ENCODE assay signal across 14 cellular contexts in genomic region chr20:5008743-5009142, GRCh38. TPM values are rescaled to one million over a fixed set of nuclear protein-coding genes. Genes with fewer than 3 reads are reported as not detected.
A peak's percentile ranks its signal among the peaks of the same experiment; 100 is the strongest.
DNase-seq lines count a peak whose midpoint lies in the region; ATAC-seq, FAIRE-seq and TF ChIP-seq lines count a peak whose summit lies in the region.
"Had no signal": no experiment of that assay in that cellular context is flagged by ENCODE, and none has a peak within 500 bp of the region (broad histone marks: within the 10 kb centered on the region; RNA-seq: fewer than 3 reads in every experiment).

No MANE protein-coding gene starts in this region.

- FAIRE-seq in K562 (lab: Jason Lieb, UNC), result no peak

- POLR2A ChIA-PET in CD4-positive, alpha-beta memory T cell (lab: Charles Lee; ENCODE audit: partially characterized antibody), result no interaction called here
- POLR2A ChIA-PET in K562 (lab: Yijun Ruan, JAX), result no interaction called here
- POLR2A ChIA-PET in naive thymus-derived CD4-positive, alpha-beta T cell (lab: Charles Lee), result interaction anchor here (0.8 kb wide), 1 partner anchor 21 kb away, joined by 3 read pairs; no protein-coding TSS in a partner anchor

- H3K9me1 ChIP-seq in K562 (ENCODE audit: control insufficient read depth, insufficient read depth, low read length), result no peaks in the 10 kb centered on the region

- TF ChIP-seq RAD21 in K562 (CRISPR knock-in tag; conservative IDR thresholded peaks at IDR 0.05 in 1 of 2, IDR thresholded peaks at IDR 0.05 in 1 of 2), result no peak

- ATAC-seq in K562 (no peak), HG02885 (IDR thresholded peaks at IDR 0.05; ENCODE audit: poor library complexity, unreplicated experiment) (no peak), HG03378 (IDR thresholded peaks at IDR 0.05; ENCODE audit: unreplicated experiment) (no peak)
- peak; percentile 29 for ATAC-seq in naive thymus-derived CD4-positive, alpha-beta T cell

- BruUV-seq in K562 (replicated peaks; lab: Mats Ljungman, UMichigan), result no TSS peak

- H4K20me1 ChIP-seq in K562 (replicated peaks; ENCODE audit: control insufficient read depth, insufficient read depth, low read length), result no peaks in the 10 kb centered on the region

- no peak overlapping the region for H2AFZ ChIP-seq in K562 (ENCODE audit: low read depth, low read length)

- in situ Hi-C loops in KBM-7 (cut with MboI; ENCODE audit: low pct_unique_long_range_greater_than_20kb, low sequenced_read_pairs) (no loop called here), K562 (cut with MboI) (no loop called here)

- H3K4me3 Mint-ChIP-seq in CD4-positive, alpha-beta memory T cell, result peak overlapping the region in 2 of 8 donors; percentile 1 to 31
- H3K4me3 Mint-ChIP-seq in naive thymus-derived CD4-positive, alpha-beta T cell, result peak overlapping the region in 3 of 10 donors; percentile 20 to 53 (median 49)
- H3K4me3 Mint-ChIP-seq: immature natural killer cell had no signal

- H3K36me3 ChIP-seq in CD4-positive, alpha-beta memory T cell (ENCODE audit: insufficient read depth, low read length), result no peaks in the 10 kb centered on the region
- no peaks in the 10 kb centered on the region for H3K36me3 ChIP-seq in K562 (ENCODE audit: control insufficient read depth, insufficient read depth, low read length)
- H3K36me3 ChIP-seq in naive thymus-derived CD4-positive, alpha-beta T cell (ENCODE audit: control insufficient read depth in 2 of 3, insufficient read depth in 3 of 3, low read length in 3 of 3), result no peaks in the 10 kb centered on the region
- H3K36me3 ChIP-seq: cardiac muscle cell had no signal

- TF ChIP-seq POLR2A in K562 (conservative IDR thresholded peaks at IDR 0.05), result no peak

- no peaks in the 10 kb centered on the region for H3K79me2 ChIP-seq in K562 (ENCODE audit: control insufficient read depth, insufficient read depth, low read length)

- no peak for TF ChIP-seq EP300 in K562 (IDR thresholded peaks at IDR 0.05; ENCODE audit: low read length)

- WGBS in K562 (ENCODE audit: insufficient coverage, low coverage, missing lambda C conversion rate), result 3% methylated on average over 5 of the region's 5 CpGs

- H3K4me1 Mint-ChIP-seq in CD4-positive, alpha-beta memory T cell, result peaks cover 10 to 17% (median 11%) of the 10 kb centered on the region in 4 donors
- peaks cover 11 to 21% (median 15%) of the 10 kb centered on the region in 7 donors for H3K4me1 Mint-ChIP-seq in naive thymus-derived CD4-positive, alpha-beta T cell

- H3K27me3 Mint-ChIP-seq in CD4-positive, alpha-beta memory T cell, result no peaks in the 10 kb centered on the region
- H3K27me3 Mint-ChIP-seq in naive thymus-derived CD4-positive, alpha-beta T cell, result peaks cover 0 to 16% (median 0%) of the 10 kb centered on the region in 5 donors

- no peak overlapping the region for H3K4me3 ChIP-seq in CD4-positive, alpha-beta memory T cell (ENCODE audit: low read length in 2 of 2)
- H3K4me3 ChIP-seq in K562, result no peak overlapping the region
- no peak overlapping the region for H3K4me3 ChIP-seq in naive thymus-derived CD4-positive, alpha-beta T cell (ENCODE audit: low read length)
- H3K4me3 ChIP-seq: cardiac muscle cell had no signal

- H3K27ac ChIP-seq in CD4-positive, alpha-beta memory T cell (ENCODE audit: low read depth, low read length), result no peak overlapping the region
- no peak overlapping the region for H3K27ac ChIP-seq in K562 (ENCODE audit: extremely low read depth, low read depth, low read length)
- no peak overlapping the region for H3K27ac ChIP-seq in naive thymus-derived CD4-positive, alpha-beta T cell (ENCODE audit: low read depth, low read length)
- H3K27ac ChIP-seq: cardiac muscle cell had no signal

- no peak for TF ChIP-seq CTCF in K562 (IDR thresholded peaks at IDR 0.05 in 2 of 3, conservative IDR thresholded peaks at IDR 0.05 in 1 of 3; ENCODE audit: insufficient read depth in 2 of 3, low read depth in 1 of 3, low read length in 3 of 3)

- no peak overlapping the region for H3K4me2 ChIP-seq in K562 (ENCODE audit: insufficient read depth, low read length)

- CTCF ChIA-PET in CD4-positive, alpha-beta memory T cell (lab: Charles Lee; ENCODE audit: partially characterized antibody), result no interaction called here
- CTCF ChIA-PET in K562 (lab: Yijun Ruan, JAX; ENCODE audit: low intra/inter-chr PET ratio), result no interaction called here
- CTCF ChIA-PET in naive thymus-derived CD4-positive, alpha-beta T cell (lab: Charles Lee), result interaction anchor here (0.7 kb wide), 1 partner anchor 521 kb away, joined by 3 read pairs; no protein-coding TSS in a partner anchor

- intact Hi-C loops in CD4-positive, alpha-beta memory T cell (cut with micrococcal nuclease), result no loop called here
- intact Hi-C loops in K562 (cut with micrococcal nuclease), result no loop called here
- intact Hi-C loops in naive thymus-derived CD4-positive, alpha-beta T cell (cut with micrococcal nuclease), result no loop called here

- no peaks in the 10 kb centered on the region for H3K9me3 Mint-ChIP-seq in CD4-positive, alpha-beta memory T cell
- H3K9me3 Mint-ChIP-seq in naive thymus-derived CD4-positive, alpha-beta T cell, result no peaks in the 10 kb centered on the region
- H3K9me3 Mint-ChIP-seq: immature natural killer cell had no signal

- peaks cover 7% of the 10 kb centered on the region for H3K4me1 ChIP-seq in CD4-positive, alpha-beta memory T cell (ENCODE audit: insufficient read depth, low read length)
- peaks cover 0 to 3% of the 10 kb centered on the region in 2 experiments; a peak in 2 of 5 replicates for H3K4me1 ChIP-seq in K562 (replicated peaks in 1 of 2; ENCODE audit: control insufficient read depth in 2 of 2, insufficient read depth in 2 of 2, low read length in 2 of 2)
- H3K4me1 ChIP-seq in naive thymus-derived CD4-positive, alpha-beta T cell (ENCODE audit: control insufficient read depth in 2 of 2, insufficient read depth in 2 of 2, low read length in 2 of 2), result peaks cover 4 to 8% of the 10 kb centered on the region in 2 donors

- H3K27ac Mint-ChIP-seq in CD4-positive, alpha-beta memory T cell, result peak overlapping the region in 4 of 7 donors; percentile 7 to 67 (median 16)
- H3K27ac Mint-ChIP-seq in naive thymus-derived CD4-positive, alpha-beta T cell, result peak overlapping the region in 8 of 9 donors; percentile 3 to 71 (median 18)

- H3K9me3 ChIP-seq in CD4-positive, alpha-beta memory T cell (ENCODE audit: control insufficient read depth in 1 of 2, low read length in 2 of 2), result no peaks in the 10 kb centered on the region
- no peaks in the 10 kb centered on the region for H3K9me3 ChIP-seq in K562 (replicated peaks; ENCODE audit: control insufficient read depth, insufficient read depth, low read depth, low read length)
- no peaks in the 10 kb centered on the region for H3K9me3 ChIP-seq in naive thymus-derived CD4-positive, alpha-beta T cell (ENCODE audit: control insufficient read depth in 2 of 3, low read length in 3 of 3)

- no peaks in the 10 kb centered on the region for H3K36me3 Mint-ChIP-seq in CD4-positive, alpha-beta memory T cell
- H3K36me3 Mint-ChIP-seq in naive thymus-derived CD4-positive, alpha-beta T cell, result no peaks in the 10 kb centered on the region
- H3K36me3 Mint-ChIP-seq: immature natural killer cell had no signal

- DNase-seq in CD4-positive, alpha-beta memory T cell, result no peak
- DNase-seq in KBM-7, result peak; percentile 66
- DNase-seq in K562 (ENCODE audit: extremely low read depth in 1 of 4, low spot score in 3 of 4), result no peak
- DNase-seq in naive thymus-derived CD4-positive, alpha-beta T cell, result no peak
- no peak for DNase-seq in cortex of kidney (lab: John Stamatoyannopoulos, UW)
- no peak for DNase-seq in NCI-H510A treated with DMSO at 0.1 percent for 48 hours (lab: John Stamatoyannopoulos, UW)
- DNase-seq: activated CD4-positive, alpha-beta T cell treated with anti-CD3 and anti-CD28 coated beads for 1 hour; immature natural killer cell; KG1; NCI-H2227 treated with DMSO at 0.1 percent for 48 hours; RPMI8226 had no signal

- H3K27me3 ChIP-seq in CD4-positive, alpha-beta memory T cell (ENCODE audit: insufficient read depth, low read length), result no peaks in the 10 kb centered on the region
- H3K27me3 ChIP-seq in K562 (ENCODE audit: control insufficient read depth in 2 of 2, insufficient read depth in 2 of 2, low read length in 2 of 2), result peaks cover 0 to 9% of the 10 kb centered on the region in 2 experiments; a peak in 2 of 5 replicates
- H3K27me3 ChIP-seq in naive thymus-derived CD4-positive, alpha-beta T cell (ENCODE audit: control insufficient read depth in 2 of 2, insufficient read depth in 2 of 2, low read length in 2 of 2), result no peaks in the 10 kb centered on the region
- H3K27me3 ChIP-seq: cardiac muscle cell had no signal

- H3K9ac ChIP-seq in K562 (ENCODE audit: insufficient read depth in 1 of 2, low read depth in 2 of 2, low read length in 2 of 2), result no peak overlapping the region

TF ChIP-seq in K562, 482 proteins besides CTCF, POLR2A, EP300 and RAD21 (continues in another document):
- TF ChIP-seq CEBPB (tag; IDR thresholded peaks at IDR 0.05) (peak; percentile 28; the same call in 1 of the 2 replicates), BRD4 (IDR thresholded peaks at IDR 0.05) (no peak), ZNF140 (CRISPR knock-in tag; IDR thresholded peaks at IDR 0.05) (no peak), MAFK (IDR thresholded peaks at IDR 0.05; ENCODE audit: low read length) (no peak)

RNA-seq across cellular contexts. Expression of gene SLC23A2, which starts 7.4 kb away (rescaled TPM):
- 10 to 100 TPM; 22.3 to 22.6 TPM for total RNA-seq in CD4-positive, alpha-beta memory T cell
- 10 to 100 TPM in 1 of 2 donors, 1 to 10 TPM in 1; 4.3 to 10.9 TPM for polyA plus RNA-seq in CD4-positive, alpha-beta memory T cell
- 17.2 and 22.1 TPM in 2 replicates for total RNA-seq in K562 (2011; cell fraction: chromatin; rRNA removed; ENCODE audit: low replicate concordance)
- total RNA-seq in K562 (2011; cell fraction: nucleolus; rRNA removed), result 12.0 and 13.7 TPM in 2 replicates
- total RNA-seq in K562 (2011; cell fraction: nucleoplasm; rRNA removed), result 14.4 and 15.9 TPM in 2 replicates
- total RNA-seq in K562 (2014; rRNA removed) (2.4 and 3.5 TPM in 2 replicates), K562 (2014; rRNA removed; fragmentation: Illumina TruSeq; extraction: Trizol) (2.9 and 3.1 TPM in 2 replicates), K562 (2015; rRNA removed; fragmentation: Illumina TruSeq; extraction: Trizol) (3.1 and 3.2 TPM in 2 replicates), K562 (2021) (5.1 and 6.7 TPM in 2 replicates)
- polyA plus RNA-seq in K562 (2011; rRNA removed) (4.0 and 6.3 TPM in 2 replicates), K562 (2014; fragmentation: Illumina TruSeq; extraction: Trizol) (4.3 and 4.5 TPM in 2 replicates), K562 (2014; fragmentation: Nextera tagmentation; extraction: Ambion mirVana) (under 1 TPM; 0.39 to 0.76 TPM), K562 (2014; rRNA removed) (3.3 and 3.6 TPM in 2 replicates)
- 5.3 and 5.7 TPM in 2 replicates for polyA plus RNA-seq in K562 (2011; cell fraction: cytosol; rRNA removed)
- 11.4 and 11.7 TPM in 2 replicates for polyA plus RNA-seq in K562 (2011; cell fraction: nucleus; rRNA removed)
- 3.9 and 4.4 TPM in 2 replicates for polyA plus RNA-seq in K562 (2012)
- 7.8 and 8.0 TPM in 2 replicates for polyA minus RNA-seq in K562 (2011; rRNA and poly(A)+ RNA removed)
- polyA minus RNA-seq in K562 (2011; cell fraction: cytosol; rRNA and poly(A)+ RNA removed), result 3.1 and 3.4 TPM in 2 replicates
- polyA minus RNA-seq in K562 (2011; cell fraction: nucleus; rRNA and poly(A)+ RNA removed), result 5.1 and 8.4 TPM in 2 replicates
- 10 to 100 TPM; 19.2 to 32.4 (median 29.6) TPM for total RNA-seq in naive thymus-derived CD4-positive, alpha-beta T cell
- polyA plus RNA-seq in naive thymus-derived CD4-positive, alpha-beta T cell, result 1 to 10 TPM; 7.6 to 8.1 TPM
